Comparison of ENCODE assay signal across 8 cellular contexts in the genomic region with DNA sequence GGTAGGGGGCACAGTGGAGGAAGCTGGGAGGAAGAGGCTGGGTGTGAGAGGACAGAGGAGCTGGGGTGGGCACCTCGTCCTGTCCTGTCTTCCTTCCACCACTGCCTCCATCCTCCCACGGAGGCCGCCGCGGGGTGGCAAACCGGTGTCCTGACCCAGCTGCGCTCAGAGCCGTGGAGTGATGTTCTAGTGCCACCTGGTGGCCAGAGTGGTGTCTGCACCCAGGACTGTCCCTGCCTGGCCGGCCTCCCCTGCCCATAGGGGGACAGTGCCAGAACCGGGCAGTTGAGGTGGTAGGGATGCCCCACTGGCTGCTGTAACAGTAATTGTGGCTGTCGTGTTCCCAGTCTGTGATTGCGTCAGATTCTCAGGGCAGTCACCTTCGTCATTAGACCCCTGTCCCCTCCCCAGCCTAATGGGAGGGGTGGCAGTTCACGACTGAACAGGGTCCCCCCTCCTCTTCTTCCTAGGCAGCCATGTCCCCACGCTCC. TPM values are rescaled to one million over a fixed set of nuclear protein-coding genes. Genes with fewer than 3 reads are reported as not detected.
DNase-seq lines count a peak whose midpoint lies in the region; ATAC-seq and TF ChIP-seq lines count a peak whose summit lies in the region.

No MANE protein-coding gene starts in this region.

- TF ChIP-seq EP300 in SK-N-SH (IDR thresholded peaks at IDR 0.05; ENCODE audit: borderline replicate concordance in 1 of 2, low read depth in 1 of 2, low read length in 1 of 2) = no peak

- H3K9me3 ChIP-seq in MG63 = no peaks in the 10 kb centered on the region
- no peaks in the 10 kb centered on the region for H3K9me3 ChIP-seq in SK-N-SH
- H3K9me3 ChIP-seq in trophoblast cell (ENCODE audit: insufficient read depth, low read depth, low read length) = no peaks in the 10 kb centered on the region
- no peaks in the 10 kb centered on the region for H3K9me3 ChIP-seq in upper lobe of right lung

- DNase-seq in NCI-H1694 treated with DMSO at 0.1 percent for 48 hours (lab: John Stamatoyannopoulos, UW) = peak; percentile 37
- DNase-seq in NCI-H1694 (lab: John Stamatoyannopoulos, UW) = no peak
- DNase-seq in MG63 = peak; percentile 77
- DNase-seq in SK-N-SH = peak; percentile 95
- peak; percentile 74 to 84 (median 82) for DNase-seq in activated naive CD4-positive, alpha-beta T cell (lab: John Stamatoyannopoulos, UW)
- peak; percentile 85 for DNase-seq in germinal center (ENCODE audit: low spot score)
- peak; percentile 79 to 92 for DNase-seq in trophoblast cell
- peak; percentile 91 for DNase-seq in upper lobe of right lung

- no peak overlapping the region for H3K14ac ChIP-seq in trophoblast cell (ENCODE audit: low read length)

- peak; percentile 98 for TF ChIP-seq RAD21 in SK-N-SH (IDR thresholded peaks at IDR 0.05; ENCODE audit: low read length)

- no peak overlapping the region for H3K4ac ChIP-seq in trophoblast cell (ENCODE audit: low read depth, low read length)

- intact Hi-C loops in upper lobe of right lung (cut with DNase I) = loop anchor here (5.0 to 10.0 kb wide), 2 partner anchors 60 to 122 kb away; a partner anchor contains a TSS

- no peak overlapping the region for H4K91ac ChIP-seq in trophoblast cell (ENCODE audit: low read depth, low read length)

- no peak overlapping the region for H4K8ac ChIP-seq in trophoblast cell (ENCODE audit: low read depth, low read length)

- H2BK120ac ChIP-seq in trophoblast cell (ENCODE audit: insufficient read depth, low read length, poor library complexity) = no peak overlapping the region

- H2BK5ac ChIP-seq in trophoblast cell (ENCODE audit: low read depth, low read length, poor library complexity) = no peak overlapping the region

- H3K36me3 ChIP-seq in MG63 (no peaks in the 10 kb centered on the region), SK-N-SH (replicated peaks in 1 of 2; ENCODE audit: control insufficient read depth in 1 of 2, insufficient read depth in 2 of 2, low read length in 1 of 2) (no peaks in the 10 kb centered on the region), trophoblast cell (ENCODE audit: control insufficient read depth in 1 of 2, insufficient read depth in 2 of 2, low read length in 2 of 2) (no peaks in the 10 kb centered on the region), upper lobe of right lung (no peaks in the 10 kb centered on the region)

- H3K18ac ChIP-seq in trophoblast cell (ENCODE audit: low read length) = no peak overlapping the region

- H4K20me1 ChIP-seq in SK-N-SH (ENCODE audit: insufficient read depth) = no peaks in the 10 kb centered on the region

- H3K9ac ChIP-seq in SK-N-SH = no peak overlapping the region
- H3K9ac ChIP-seq in trophoblast cell (ENCODE audit: low read length) = no peak overlapping the region

- CTCF ChIA-PET in SK-N-SH (lab: Yijun Ruan, JAX) = interaction anchor here (0.6 to 16.7 kb wide), 26 partner anchors 9 to 180 kb away, joined by 3 to 464 read pairs (median 5); a partner anchor contains a TSS

- no peak overlapping the region for H2BK12ac ChIP-seq in trophoblast cell (ENCODE audit: low read length)

- ATAC-seq in upper lobe of right lung = peak; percentile 83

- no peak overlapping the region for H3K23ac ChIP-seq in trophoblast cell (ENCODE audit: low read length)

- no peaks in the 10 kb centered on the region; the same call in 1 of the 2 replicates for H3K27me3 ChIP-seq in MG63
- no peaks in the 10 kb centered on the region for H3K27me3 ChIP-seq in SK-N-SH (ENCODE audit: insufficient read depth)
- H3K27me3 ChIP-seq in trophoblast cell (ENCODE audit: insufficient read depth, low read length) = peaks cover 2% of the 10 kb centered on the region
- no peaks in the 10 kb centered on the region for H3K27me3 ChIP-seq in upper lobe of right lung

- H2AFZ ChIP-seq in SK-N-SH (ENCODE audit: low read depth) = no peak overlapping the region
- H2AFZ ChIP-seq in trophoblast cell (ENCODE audit: insufficient read depth, low read length, poor library complexity) = no peak overlapping the region

- H3K79me2 ChIP-seq in SK-N-SH (ENCODE audit: insufficient read depth) (peaks cover 4% of the 10 kb centered on the region; the same call in 1 of the 2 replicates), trophoblast cell (ENCODE audit: control insufficient read depth, insufficient read depth, low read length, poor library complexity) (no peaks in the 10 kb centered on the region)

- H3K79me1 ChIP-seq in trophoblast cell (ENCODE audit: low read length) = no peaks in the 10 kb centered on the region

- H3K4me3 ChIP-seq in MG63 (no peak overlapping the region), SK-N-SH (ENCODE audit: low read depth in 2 of 2, low read length in 1 of 2) (peak overlapping the region in 1 of 2 experiments; percentile 31; a peak in 1 of 4 replicates), trophoblast cell (ENCODE audit: low read depth, low read length) (peak overlapping the region; percentile 53), upper lobe of right lung (no peak overlapping the region)

- no peak overlapping the region for H4K12ac ChIP-seq in trophoblast cell (ENCODE audit: low read depth, low read length)

- H3K4me1 ChIP-seq in SK-N-SH (ENCODE audit: control insufficient read depth in 1 of 2, insufficient read depth in 2 of 2, low read depth in 1 of 2, low read length in 1 of 2) (peaks cover 0 to 2% of the 10 kb centered on the region in 2 experiments; a peak in 1 of 4 replicates), trophoblast cell (ENCODE audit: control insufficient read depth in 1 of 2, insufficient read depth in 2 of 2, low read length in 2 of 2) (peaks cover 0 to 6% of the 10 kb centered on the region in 2 experiments), upper lobe of right lung (peaks cover 9% of the 10 kb centered on the region)

- 7% methylated on average over 3 of the region's 15 CpGs for WGBS in SK-N-SH (ENCODE audit: low lambda C conversion rate)
- WGBS in trophoblast cell (ENCODE audit: extremely low coverage, insufficient coverage, insufficient read length) = no CpG with 5 or more reads among the region's 15 CpGs

- H3K27ac ChIP-seq in SK-N-SH (ENCODE audit: low read depth in 2 of 2, low read length in 1 of 2) (no peak overlapping the region), trophoblast cell (ENCODE audit: low read depth, low read length) (no peak overlapping the region), upper lobe of right lung (no peak overlapping the region)

- no peaks in the 10 kb centered on the region for H3K9me2 ChIP-seq in SK-N-SH

- peaks cover 3% of the 10 kb centered on the region for H3F3A ChIP-seq in SK-N-SH (replicated peaks; ENCODE audit: insufficient read depth)

- H2AK5ac ChIP-seq in trophoblast cell (ENCODE audit: low read length) = no peak overlapping the region

- TF ChIP-seq CTCF in SK-N-SH (IDR thresholded peaks at IDR 0.05) = peak; percentile 86
- peak; percentile 97 for TF ChIP-seq CTCF in upper lobe of right lung (IDR thresholded peaks at IDR 0.05)

- no peak overlapping the region for H3K4me2 ChIP-seq in SK-N-SH
- H3K4me2 ChIP-seq in trophoblast cell (ENCODE audit: low read length) = no peak overlapping the region

- POLR2A ChIA-PET in SK-N-SH (lab: Yijun Ruan, JAX) = interaction anchor here (2.5 kb wide), 1 partner anchor 59 kb away, joined by 6 read pairs; no protein-coding TSS in a partner anchor

TF ChIP-seq in SK-N-SH, 30 proteins besides CTCF, POLR2A, EP300 and RAD21 (continues in another document):
- TF ChIP-seq GABPA (IDR thresholded peaks at IDR 0.05; ENCODE audit: low read depth) (no peak), POLR2AphosphoS5 (IDR thresholded peaks at IDR 0.05; ENCODE audit: low read depth, low read length) (no peak)
- TF ChIP-seq, protein P1, sequence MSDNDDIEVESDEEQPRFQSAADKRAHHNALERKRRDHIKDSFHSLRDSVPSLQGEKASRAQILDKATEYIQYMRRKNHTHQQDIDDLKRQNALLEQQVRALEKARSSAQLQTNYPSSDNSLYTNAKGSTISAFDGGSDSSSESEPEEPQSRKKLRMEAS (IDR thresholded peaks at IDR 0.05; ENCODE audit: low read depth) = no peak
- TF ChIP-seq, protein P2, sequence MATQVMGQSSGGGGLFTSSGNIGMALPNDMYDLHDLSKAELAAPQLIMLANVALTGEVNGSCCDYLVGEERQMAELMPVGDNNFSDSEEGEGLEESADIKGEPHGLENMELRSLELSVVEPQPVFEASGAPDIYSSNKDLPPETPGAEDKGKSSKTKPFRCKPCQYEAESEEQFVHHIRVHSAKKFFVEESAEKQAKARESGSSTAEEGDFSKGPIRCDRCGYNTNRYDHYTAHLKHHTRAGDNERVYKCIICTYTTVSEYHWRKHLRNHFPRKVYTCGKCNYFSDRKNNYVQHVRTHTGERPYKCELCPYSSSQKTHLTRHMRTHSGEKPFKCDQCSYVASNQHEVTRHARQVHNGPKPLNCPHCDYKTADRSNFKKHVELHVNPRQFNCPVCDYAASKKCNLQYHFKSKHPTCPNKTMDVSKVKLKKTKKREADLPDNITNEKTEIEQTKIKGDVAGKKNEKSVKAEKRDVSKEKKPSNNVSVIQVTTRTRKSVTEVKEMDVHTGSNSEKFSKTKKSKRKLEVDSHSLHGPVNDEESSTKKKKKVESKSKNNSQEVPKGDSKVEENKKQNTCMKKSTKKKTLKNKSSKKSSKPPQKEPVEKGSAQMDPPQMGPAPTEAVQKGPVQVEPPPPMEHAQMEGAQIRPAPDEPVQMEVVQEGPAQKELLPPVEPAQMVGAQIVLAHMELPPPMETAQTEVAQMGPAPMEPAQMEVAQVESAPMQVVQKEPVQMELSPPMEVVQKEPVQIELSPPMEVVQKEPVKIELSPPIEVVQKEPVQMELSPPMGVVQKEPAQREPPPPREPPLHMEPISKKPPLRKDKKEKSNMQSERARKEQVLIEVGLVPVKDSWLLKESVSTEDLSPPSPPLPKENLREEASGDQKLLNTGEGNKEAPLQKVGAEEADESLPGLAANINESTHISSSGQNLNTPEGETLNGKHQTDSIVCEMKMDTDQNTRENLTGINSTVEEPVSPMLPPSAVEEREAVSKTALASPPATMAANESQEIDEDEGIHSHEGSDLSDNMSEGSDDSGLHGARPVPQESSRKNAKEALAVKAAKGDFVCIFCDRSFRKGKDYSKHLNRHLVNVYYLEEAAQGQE (IDR thresholded peaks at IDR 0.05; ENCODE audit: low read depth, low read length) = 0 out of 2 replicates have a peak, but pooled peaks have one; percentile 28

RNA-seq across cellular contexts. Expression of a gene that starts 11.1 kb away (rescaled TPM):
- total RNA-seq in MG63 (2014; rRNA removed; shearing (Covaris generic); ENCODE audit: low replicate concordance) = 13.4 and 20.5 TPM in 2 replicates
- polyA plus RNA-seq in SK-N-SH (2012; rRNA removed) = 5.5 and 6.3 TPM in 2 replicates
- polyA plus RNA-seq in SK-N-SH (2012; cell fraction: cytosol; rRNA removed) = 3.9 and 4.9 TPM in 2 replicates
- polyA plus RNA-seq in SK-N-SH (2012; cell fraction: nucleus; rRNA removed) = 14.9 and 22.3 TPM in 2 replicates
- polyA plus RNA-seq in trophoblast cell (2013) = 1.5 TPM in 2 replicates
- 82.7 TPM for total RNA-seq in upper lobe of right lung

RNA-seq across cellular contexts. Expression of a gene that starts 30.0 kb away (rescaled TPM):
- not detected in 2 replicates for total RNA-seq in MG63 (2014; rRNA removed; shearing (Covaris generic); ENCODE audit: low replicate concordance)
- 2.7 and 3.6 TPM in 2 replicates for polyA plus RNA-seq in SK-N-SH (2012; rRNA removed)
- polyA plus RNA-seq in SK-N-SH (2012; cell fraction: cytosol; rRNA removed) = 1.6 and 2.7 TPM in 2 replicates
- 3.2 and 4.4 TPM in 2 replicates for polyA plus RNA-seq in SK-N-SH (2012; cell fraction: nucleus; rRNA removed)
- 0.31 and 0.48 TPM in 2 replicates for polyA plus RNA-seq in trophoblast cell (2013)
- not detected for total RNA-seq in upper lobe of right lung
